In the genomic region with DNA sequence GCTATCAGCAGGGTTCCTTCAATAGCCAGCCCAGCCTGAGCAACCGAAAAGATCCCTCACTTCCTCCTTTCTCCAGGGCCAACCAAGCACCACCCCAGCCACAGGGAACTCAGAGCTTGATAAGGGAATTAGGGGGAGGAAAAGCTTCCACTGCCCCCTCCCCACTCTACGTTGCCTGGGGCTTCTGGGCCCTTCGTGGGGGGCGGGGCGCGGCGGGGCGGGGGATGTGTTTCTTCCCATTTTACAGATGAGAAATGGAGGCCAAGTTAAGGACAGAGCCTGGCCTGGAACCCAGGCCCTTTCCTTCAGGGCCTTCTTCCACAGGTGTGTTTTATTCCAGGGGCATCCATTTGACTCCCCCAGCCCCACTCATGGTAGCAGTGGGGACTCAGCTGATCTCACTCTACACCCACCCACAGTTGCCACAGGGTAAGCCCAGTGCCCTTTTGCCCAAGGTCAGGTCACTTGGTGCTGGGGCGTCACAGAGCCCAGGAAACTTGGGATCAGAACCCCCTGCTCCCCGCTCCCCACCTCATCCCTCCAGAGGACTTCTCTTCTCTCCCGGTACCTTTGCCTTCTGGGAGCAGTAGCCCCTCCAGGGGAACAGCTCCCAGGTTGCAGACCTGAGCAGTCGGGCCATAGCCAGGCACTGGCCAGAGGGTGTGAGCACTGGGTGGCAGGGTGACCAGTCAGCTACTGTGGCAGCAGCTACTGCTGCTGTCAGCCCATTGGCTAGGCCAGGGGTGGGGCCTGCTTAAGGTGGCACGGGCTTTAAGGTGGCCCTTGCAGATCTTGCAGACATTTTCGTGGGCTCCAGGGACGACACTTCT, we compare ENCODE assay signal across 1 cellular context.
A peak's percentile ranks its signal among the peaks of the same experiment; 100 is the strongest.
TF ChIP-seq lines count a peak whose summit lies in the region.

LDHD (minus strand) TSS at position 700 of the 830 bp plus-strand sequence; CDS start at position 640, 60 bp downstream.

TF ChIP-seq in HepG2, 621 proteins besides CTCF, POLR2A, EP300 and RAD21 (continued from another document and continues in another):
- TF ChIP-seq ZNF724P (CRISPR knock-in tag; IDR thresholded peaks at IDR 0.05; ENCODE audit: borderline replicate concordance), result no peak
- TF ChIP-seq ZNF83 (CRISPR knock-in tag; IDR thresholded peaks at IDR 0.05; ENCODE audit: borderline replicate concordance), result peak; percentile 48; the same call in 1 of the 2 replicates
- TF ChIP-seq ZKSCAN8 (CRISPR knock-in tag; IDR thresholded peaks at IDR 0.05; ENCODE audit: borderline replicate concordance), result 0 out of 2 replicates have a peak, but pooled peaks have one; percentile 72
- TF ChIP-seq NFRKB (IDR thresholded peaks at IDR 0.05), result no peak
- TF ChIP-seq AGO2 (optimal IDR thresholded peaks at IDR 0.05; ENCODE audit: low read depth, low read length), result peak; percentile 28
- TF ChIP-seq ZNF180 (CRISPR knock-in tag; IDR thresholded peaks at IDR 0.05; ENCODE audit: borderline replicate concordance, low read depth), result no peak
- TF ChIP-seq SPEN (CRISPR knock-in tag; IDR thresholded peaks at IDR 0.05; ENCODE audit: low read depth), result no peak; the same call in 1 of the 2 replicates
- no peak for TF ChIP-seq DPF2 (CRISPR knock-in tag; IDR thresholded peaks at IDR 0.05; ENCODE audit: borderline replicate concordance, low read depth)
- TF ChIP-seq STAG1 (CRISPR knock-in tag; IDR thresholded peaks at IDR 0.05), result peak; percentile 38
- peak; percentile 46; the same call in 1 of the 2 replicates for TF ChIP-seq ZNF790 (CRISPR knock-in tag; IDR thresholded peaks at IDR 0.05; ENCODE audit: borderline replicate concordance)
- TF ChIP-seq NR2F6 (IDR thresholded peaks at IDR 0.05), result peak; percentile 67
- TF ChIP-seq NR2F6 (CRISPR knock-in tag; IDR thresholded peaks at IDR 0.05), result peak; percentile 70; the same call in 1 of the 2 replicates
- TF ChIP-seq ZSCAN12 (CRISPR knock-in tag; IDR thresholded peaks at IDR 0.05), result no peak
- no peak for TF ChIP-seq HHEX (CRISPR knock-in tag; IDR thresholded peaks at IDR 0.05)
- peak; percentile 75; the same call in 1 of the 2 replicates for TF ChIP-seq ZBTB7B (CRISPR knock-in tag; IDR thresholded peaks at IDR 0.05)
- no peak for TF ChIP-seq REXO4 (CRISPR knock-in tag; IDR thresholded peaks at IDR 0.05; ENCODE audit: borderline replicate concordance)
- TF ChIP-seq HNF4G (IDR thresholded peaks at IDR 0.05; ENCODE audit: borderline replicate concordance, low read depth, low read length), result no peak; the same call in 1 of the 2 replicates
- no peak for TF ChIP-seq HNF4G (CRISPR knock-in tag; IDR thresholded peaks at IDR 0.05; ENCODE audit: borderline replicate concordance, low read depth)
- TF ChIP-seq ZFP37 (CRISPR knock-in tag; IDR thresholded peaks at IDR 0.05; ENCODE audit: borderline replicate concordance), result no peak
- TF ChIP-seq FOXP1 (IDR thresholded peaks at IDR 0.05), result no peak
- no peak for TF ChIP-seq FOXP1 (CRISPR knock-in tag; IDR thresholded peaks at IDR 0.05)
- no peak for TF ChIP-seq NAIF1 (CRISPR knock-in tag; IDR thresholded peaks at IDR 0.05; ENCODE audit: borderline replicate concordance)
- no peak; the same call in 1 of the 2 replicates for TF ChIP-seq YEATS4 (CRISPR knock-in tag; IDR thresholded peaks at IDR 0.05; ENCODE audit: borderline replicate concordance)
- TF ChIP-seq ZNF772 (CRISPR knock-in tag; IDR thresholded peaks at IDR 0.05), result no peak
- TF ChIP-seq MAFK (conservative IDR thresholded peaks at IDR 0.05 in 1 of 2, IDR thresholded peaks at IDR 0.05 in 1 of 2; ENCODE audit: low read length in 2 of 2), result peak in 1 of 2 experiments; percentile 15; a peak in 1 of 4 replicates
- TF ChIP-seq, protein P1, sequence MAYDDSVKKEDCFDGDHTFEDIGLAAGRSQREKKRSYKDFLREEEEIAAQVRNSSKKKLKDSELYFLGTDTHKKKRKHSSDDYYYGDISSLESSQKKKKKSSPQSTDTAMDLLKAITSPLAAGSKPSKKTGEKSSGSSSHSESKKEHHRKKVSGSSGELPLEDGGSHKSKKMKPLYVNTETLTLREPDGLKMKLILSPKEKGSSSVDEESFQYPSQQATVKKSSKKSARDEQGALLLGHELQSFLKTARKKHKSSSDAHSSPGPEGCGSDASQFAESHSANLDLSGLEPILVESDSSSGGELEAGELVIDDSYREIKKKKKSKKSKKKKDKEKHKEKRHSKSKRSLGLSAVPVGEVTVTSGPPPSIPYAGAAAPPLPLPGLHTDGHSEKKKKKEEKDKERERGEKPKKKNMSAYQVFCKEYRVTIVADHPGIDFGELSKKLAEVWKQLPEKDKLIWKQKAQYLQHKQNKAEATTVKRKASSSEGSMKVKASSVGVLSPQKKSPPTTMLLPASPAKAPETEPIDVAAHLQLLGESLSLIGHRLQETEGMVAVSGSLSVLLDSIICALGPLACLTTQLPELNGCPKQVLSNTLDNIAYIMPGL (CRISPR knock-in tag; IDR thresholded peaks at IDR 0.05; ENCODE audit: borderline replicate concordance in 1 of 2, low read depth in 1 of 2), result peak; percentile 63 to 78; a peak in 3 of 4 replicates
- TF ChIP-seq NR3C1 (CRISPR knock-in tag; IDR thresholded peaks at IDR 0.05), result no peak
- TF ChIP-seq ETV5 (CRISPR knock-in tag; IDR thresholded peaks at IDR 0.05; ENCODE audit: borderline replicate concordance), result peak; percentile 12; the same call in 1 of the 2 replicates
- TF ChIP-seq KLF6 (CRISPR knock-in tag; IDR thresholded peaks at IDR 0.05), result no peak
- TF ChIP-seq FOXJ3 (CRISPR knock-in tag; IDR thresholded peaks at IDR 0.05; ENCODE audit: borderline replicate concordance), result no peak
- TF ChIP-seq PRMT3 (CRISPR knock-in tag; IDR thresholded peaks at IDR 0.05; ENCODE audit: borderline replicate concordance, low read depth), result no peak
- no peak for TF ChIP-seq RBM22 (optimal IDR thresholded peaks at IDR 0.05; ENCODE audit: low read length)
- TF ChIP-seq ZNF430 (CRISPR knock-in tag; IDR thresholded peaks at IDR 0.05), result no peak
- 0 out of 2 replicates have a peak, but pooled peaks have one; percentile 30 for TF ChIP-seq SIX1 (CRISPR knock-in tag; IDR thresholded peaks at IDR 0.05; ENCODE audit: borderline replicate concordance)
- no peak for TF ChIP-seq DMTF1 (CRISPR knock-in tag; IDR thresholded peaks at IDR 0.05)
- TF ChIP-seq HDAC2 (CRISPR knock-in tag; IDR thresholded peaks at IDR 0.05), result peak; percentile 77; the same call in 1 of the 2 replicates
- no peak for TF ChIP-seq MAFG (CRISPR knock-in tag; IDR thresholded peaks at IDR 0.05)
- TF ChIP-seq ZNF468 (CRISPR knock-in tag; IDR thresholded peaks at IDR 0.05), result no peak
- TF ChIP-seq ZFP41 (CRISPR knock-in tag; IDR thresholded peaks at IDR 0.05; ENCODE audit: borderline replicate concordance), result no peak
- TF ChIP-seq, protein P2, sequence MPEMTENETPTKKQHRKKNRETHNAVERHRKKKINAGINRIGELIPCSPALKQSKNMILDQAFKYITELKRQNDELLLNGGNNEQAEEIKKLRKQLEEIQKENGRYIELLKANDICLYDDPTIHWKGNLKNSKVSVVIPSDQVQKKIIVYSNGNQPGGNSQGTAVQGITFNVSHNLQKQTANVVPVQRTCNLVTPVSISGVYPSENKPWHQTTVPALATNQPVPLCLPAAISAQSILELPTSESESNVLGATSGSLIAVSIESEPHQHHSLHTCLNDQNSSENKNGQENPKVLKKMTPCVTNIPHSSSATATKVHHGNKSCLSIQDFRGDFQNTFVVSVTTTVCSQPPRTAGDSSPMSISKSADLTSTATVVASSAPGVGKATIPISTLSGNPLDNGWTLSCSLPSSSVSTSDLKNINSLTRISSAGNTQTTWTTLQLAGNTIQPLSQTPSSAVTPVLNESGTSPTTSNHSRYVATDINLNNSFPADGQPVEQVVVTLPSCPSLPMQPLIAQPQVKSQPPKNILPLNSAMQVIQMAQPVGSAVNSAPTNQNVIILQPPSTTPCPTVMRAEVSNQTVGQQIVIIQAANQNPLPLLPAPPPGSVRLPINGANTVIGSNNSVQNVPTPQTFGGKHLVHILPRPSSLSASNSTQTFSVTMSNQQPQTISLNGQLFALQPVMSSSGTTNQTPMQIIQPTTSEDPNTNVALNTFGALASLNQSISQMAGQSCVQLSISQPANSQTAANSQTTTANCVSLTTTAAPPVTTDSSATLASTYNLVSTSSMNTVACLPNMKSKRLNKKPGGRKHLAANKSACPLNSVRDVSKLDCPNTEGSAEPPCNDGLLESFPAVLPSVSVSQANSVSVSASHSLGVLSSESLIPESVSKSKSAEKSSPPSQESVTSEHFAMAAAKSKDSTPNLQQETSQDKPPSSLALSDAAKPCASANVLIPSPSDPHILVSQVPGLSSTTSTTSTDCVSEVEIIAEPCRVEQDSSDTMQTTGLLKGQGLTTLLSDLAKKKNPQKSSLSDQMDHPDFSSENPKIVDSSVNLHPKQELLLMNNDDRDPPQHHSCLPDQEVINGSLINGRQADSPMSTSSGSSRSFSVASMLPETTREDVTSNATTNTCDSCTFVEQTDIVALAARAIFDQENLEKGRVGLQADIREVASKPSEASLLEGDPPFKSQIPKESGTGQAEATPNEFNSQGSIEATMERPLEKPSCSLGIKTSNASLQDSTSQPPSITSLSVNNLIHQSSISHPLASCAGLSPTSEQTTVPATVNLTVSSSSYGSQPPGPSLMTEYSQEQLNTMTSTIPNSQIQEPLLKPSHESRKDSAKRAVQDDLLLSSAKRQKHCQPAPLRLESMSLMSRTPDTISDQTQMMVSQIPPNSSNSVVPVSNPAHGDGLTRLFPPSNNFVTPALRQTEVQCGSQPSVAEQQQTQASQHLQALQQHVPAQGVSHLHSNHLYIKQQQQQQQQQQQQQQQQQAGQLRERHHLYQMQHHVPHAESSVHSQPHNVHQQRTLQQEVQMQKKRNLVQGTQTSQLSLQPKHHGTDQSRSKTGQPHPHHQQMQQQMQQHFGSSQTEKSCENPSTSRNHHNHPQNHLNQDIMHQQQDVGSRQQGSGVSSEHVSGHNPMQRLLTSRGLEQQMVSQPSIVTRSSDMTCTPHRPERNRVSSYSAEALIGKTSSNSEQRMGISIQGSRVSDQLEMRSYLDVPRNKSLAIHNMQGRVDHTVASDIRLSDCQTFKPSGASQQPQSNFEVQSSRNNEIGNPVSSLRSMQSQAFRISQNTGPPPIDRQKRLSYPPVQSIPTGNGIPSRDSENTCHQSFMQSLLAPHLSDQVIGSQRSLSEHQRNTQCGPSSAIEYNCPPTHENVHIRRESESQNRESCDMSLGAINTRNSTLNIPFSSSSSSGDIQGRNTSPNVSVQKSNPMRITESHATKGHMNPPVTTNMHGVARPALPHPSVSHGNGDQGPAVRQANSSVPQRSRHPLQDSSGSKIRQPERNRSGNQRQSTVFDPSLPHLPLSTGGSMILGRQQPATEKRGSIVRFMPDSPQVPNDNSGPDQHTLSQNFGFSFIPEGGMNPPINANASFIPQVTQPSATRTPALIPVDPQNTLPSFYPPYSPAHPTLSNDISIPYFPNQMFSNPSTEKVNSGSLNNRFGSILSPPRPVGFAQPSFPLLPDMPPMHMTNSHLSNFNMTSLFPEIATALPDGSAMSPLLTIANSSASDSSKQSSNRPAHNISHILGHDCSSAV (CRISPR knock-in tag; IDR thresholded peaks at IDR 0.05; ENCODE audit: borderline replicate concordance), result no peak
- peak; percentile 65; the same call in 1 of the 2 replicates for TF ChIP-seq RFX5 (IDR thresholded peaks at IDR 0.05; ENCODE audit: low read depth, low read length)
- no peak for TF ChIP-seq FOXK2 (IDR thresholded peaks at IDR 0.05)
- TF ChIP-seq IKZF1 (IDR thresholded peaks at IDR 0.05), result no peak
- peak; percentile 78; the same call in 1 of the 2 replicates for TF ChIP-seq ZNF891 (CRISPR knock-in tag; IDR thresholded peaks at IDR 0.05)
- no peak; the same call in 1 of the 2 replicates for TF ChIP-seq HCFC1 (IDR thresholded peaks at IDR 0.05; ENCODE audit: low read depth, low read length)
- TF ChIP-seq RELA (CRISPR knock-in tag; IDR thresholded peaks at IDR 0.05), result peak; percentile 56; the same call in 1 of the 2 replicates
- TF ChIP-seq ZNF572 (CRISPR knock-in tag; IDR thresholded peaks at IDR 0.05), result no peak
- TF ChIP-seq PAX8 (CRISPR knock-in tag; IDR thresholded peaks at IDR 0.05; ENCODE audit: borderline replicate concordance), result no peak
- TF ChIP-seq SYNCRIP (IDR thresholded peaks at IDR 0.05; ENCODE audit: insufficient read depth, low read depth, low read length), result no peak
- TF ChIP-seq KDM5A (IDR thresholded peaks at IDR 0.05; ENCODE audit: borderline replicate concordance, low read length), result no peak
- no peak for TF ChIP-seq EHMT2 (IDR thresholded peaks at IDR 0.05; ENCODE audit: borderline replicate concordance, low read depth, low read length)
- no peak for TF ChIP-seq SRSF9 (IDR thresholded peaks at IDR 0.05; ENCODE audit: borderline replicate concordance, insufficient read depth, low read depth, low read length, poor library complexity, severe bottlenecking)
- TF ChIP-seq ZMAT5 (CRISPR knock-in tag; IDR thresholded peaks at IDR 0.05; ENCODE audit: borderline replicate concordance, low read depth), result no peak
- TF ChIP-seq, protein P3, sequence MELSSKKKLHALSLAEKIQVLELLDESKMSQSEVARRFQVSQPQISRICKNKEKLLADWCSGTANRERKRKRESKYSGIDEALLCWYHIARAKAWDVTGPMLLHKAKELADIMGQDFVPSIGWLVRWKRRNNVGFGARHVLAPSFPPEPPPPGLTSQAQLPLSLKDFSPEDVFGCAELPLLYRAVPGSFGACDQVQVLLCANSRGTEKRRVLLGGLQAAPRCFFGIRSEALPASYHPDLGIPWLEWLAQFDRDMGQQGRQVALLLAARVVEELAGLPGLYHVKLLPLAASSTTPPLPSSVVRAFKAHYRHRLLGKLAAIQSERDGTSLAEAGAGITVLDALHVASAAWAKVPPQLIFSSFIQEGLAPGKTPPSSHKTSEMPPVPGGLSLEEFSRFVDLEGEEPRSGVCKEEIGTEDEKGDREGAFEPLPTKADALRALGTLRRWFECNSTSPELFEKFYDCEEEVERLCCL (CRISPR knock-in tag; IDR thresholded peaks at IDR 0.05; ENCODE audit: borderline replicate concordance), result no peak
- TF ChIP-seq YEATS2 (CRISPR knock-in tag; IDR thresholded peaks at IDR 0.05; ENCODE audit: borderline replicate concordance), result peak; percentile 67; the same call in 1 of the 2 replicates
- TF ChIP-seq KLF11 (CRISPR knock-in tag; IDR thresholded peaks at IDR 0.05), result peak; percentile 76; the same call in 1 of the 2 replicates
- TF ChIP-seq ZEB1 (IDR thresholded peaks at IDR 0.05; ENCODE audit: insufficient replicate concordance, low read depth), result no peak
- TF ChIP-seq SMYD3 (CRISPR knock-in tag; IDR thresholded peaks at IDR 0.05), result no peak
